In genomic region chr11:8369592-8370205, GRCh38 we compare ENCODE assay signal across 28 cellular contexts.
"Had no signal": no experiment of that assay in that cellular context is flagged by ENCODE, and none has a peak within 500 bp of the region (broad histone marks: within the 10 kb centered on the region; RNA-seq: fewer than 3 reads in every experiment).

No MANE protein-coding gene starts in this region.

- H3K4me3 Mint-ChIP-seq: immature natural killer cell; mesothelial cell of epicardium; naive B cell; natural killer cell; nephron progenitor cell; stimulated activated memory B cell treated with anti-CD40 and anti-IgM and Interleukin-4, amounts not matched to agents 10 μg/mL and 1 μg/mL and 100 μg/mL, for 72 hours; stimulated activated naive CD8-positive, alpha-beta T cell treated with anti-CD3 and anti-CD28 coated beads, Interleukin-15, amount 100 ng/mL, for 72 hours had no signal

- DNase-seq: hypothalamus; immature natural killer cell; kidney; left lung; lower lobe of right lung; mammary epithelial cell; mesenchymal stem cell; naive B cell; natural killer cell; nephron progenitor cell; nucleus accumbens; retina; right cardiac atrium; small intestine; stimulated activated CD4-positive, alpha-beta T cell treated with anti-CD3 and anti-CD28 coated beads, Interleukin-1b, Interleukin-23, amount 100 ng/mL, for 48 hours; stimulated activated CD4-positive, alpha-beta T cell treated with anti-CD3 and anti-CD28 coated beads, Interleukin-2, amount 100 ng/mL, for 48 hours; stimulated activated CD4-positive, alpha-beta T cell treated with anti-CD3 and anti-CD28 coated beads, Interleukin-4, amount 100 ng/mL, for 4 hours; stimulated activated CD8-positive, alpha-beta memory T cell treated with anti-CD3 and anti-CD28 coated beads, Interleukin-4, amount 100 ng/mL, for 48 hours; stimulated activated naive CD4-positive, alpha-beta T cell treated with Interleukin-2 at 50 U/mL for 16 hours; stimulated activated naive CD8-positive, alpha-beta T cell treated with anti-CD3 and anti-CD28 coated beads, Interleukin-15, amount 100 ng/mL, for 72 hours; substantia nigra; transverse colon; upper lobe of left lung had no signal

- H3K36me3 ChIP-seq: left lung, lower lobe of right lung, pancreas, prostate gland, transverse colon, upper lobe of left lung, vagina had no signal

- H3K27ac ChIP-seq: left lung, lower lobe of right lung, pancreas, prostate gland, transverse colon, upper lobe of left lung, vagina had no signal

- H3K27me3 Mint-ChIP-seq: naive B cell; stimulated activated memory B cell treated with anti-CD40 and anti-IgM and Interleukin-4, amounts not matched to agents 10 μg/mL and 1 μg/mL and 100 μg/mL, for 72 hours; stimulated activated naive CD8-positive, alpha-beta T cell treated with anti-CD3 and anti-CD28 coated beads, Interleukin-15, amount 100 ng/mL, for 72 hours had no signal

- H3K27ac Mint-ChIP-seq: immature natural killer cell; mesothelial cell of epicardium; naive B cell; natural killer cell; stimulated activated memory B cell treated with anti-CD40 and anti-IgM and Interleukin-4, amounts not matched to agents 10 μg/mL and 1 μg/mL and 100 μg/mL, for 72 hours; stimulated activated naive CD8-positive, alpha-beta T cell treated with anti-CD3 and anti-CD28 coated beads, Interleukin-15, amount 100 ng/mL, for 72 hours had no signal

- H3K9me3 Mint-ChIP-seq: immature natural killer cell; mesothelial cell of epicardium; naive B cell; natural killer cell; stimulated activated memory B cell treated with anti-CD40 and anti-IgM and Interleukin-4, amounts not matched to agents 10 μg/mL and 1 μg/mL and 100 μg/mL, for 72 hours; stimulated activated naive CD8-positive, alpha-beta T cell treated with anti-CD3 and anti-CD28 coated beads, Interleukin-15, amount 100 ng/mL, for 72 hours had no signal

- H3K9me3 ChIP-seq: left lung, lower lobe of right lung, pancreas, prostate gland, transverse colon, upper lobe of left lung, vagina had no signal

- H3K36me3 Mint-ChIP-seq: immature natural killer cell; mesothelial cell of epicardium; naive B cell; natural killer cell; stimulated activated memory B cell treated with anti-CD40 and anti-IgM and Interleukin-4, amounts not matched to agents 10 μg/mL and 1 μg/mL and 100 μg/mL, for 72 hours had no signal

- H3K4me1 ChIP-seq: left lung, lower lobe of right lung, pancreas, prostate gland, transverse colon, upper lobe of left lung, vagina had no signal

- H3K4me1 Mint-ChIP-seq: immature natural killer cell; natural killer cell; stimulated activated memory B cell treated with anti-CD40 and anti-IgM and Interleukin-4, amounts not matched to agents 10 μg/mL and 1 μg/mL and 100 μg/mL, for 72 hours; stimulated activated naive CD8-positive, alpha-beta T cell treated with anti-CD3 and anti-CD28 coated beads, Interleukin-15, amount 100 ng/mL, for 72 hours had no signal

- H3K4me3 ChIP-seq: left lung, lower lobe of right lung, pancreas, prostate gland, transverse colon, upper lobe of left lung, vagina had no signal

- H3K27me3 ChIP-seq: left lung, pancreas, transverse colon, upper lobe of left lung, vagina had no signal
